8 cellular contexts compared by ENCODE assay signal in the genomic region with DNA sequence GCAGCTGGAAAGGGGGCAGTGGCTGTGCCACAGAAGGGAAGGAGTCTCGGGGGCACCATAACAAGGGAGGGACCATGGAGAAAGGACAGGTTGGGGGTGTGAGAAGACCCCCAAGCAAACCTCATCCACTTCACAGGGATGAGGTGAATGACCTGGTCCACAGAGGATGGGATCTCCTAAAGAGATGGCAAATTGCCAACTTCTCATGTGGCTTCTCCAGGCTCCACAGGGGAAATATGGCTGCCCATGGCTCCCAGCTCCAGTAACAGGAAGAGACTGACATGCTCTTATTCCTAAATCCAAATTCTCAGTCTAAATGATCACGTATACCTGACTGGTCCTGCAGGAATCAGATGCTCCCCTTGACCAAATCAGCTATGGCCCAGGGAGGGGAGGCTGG.
"Had no signal": no experiment of that assay in that cellular context is flagged by ENCODE, and none has a peak within 500 bp of the region (broad histone marks: within the 10 kb centered on the region; RNA-seq: fewer than 3 reads in every experiment).

No MANE protein-coding gene starts in this region.

- H3K4me3 ChIP-seq: GM23338 had no signal

- FAIRE-seq: H1, H54 had no signal

- H2AFZ ChIP-seq: GM23338 had no signal

- H3K4me2 ChIP-seq: GM23338 had no signal

- H3K27ac ChIP-seq: HL-60 had no signal

- ATAC-seq: GM23338 had no signal

- DNase-seq: H9, HCEC 1CT, IMR-90, KBM-7 had no signal
